In the genomic region with DNA sequence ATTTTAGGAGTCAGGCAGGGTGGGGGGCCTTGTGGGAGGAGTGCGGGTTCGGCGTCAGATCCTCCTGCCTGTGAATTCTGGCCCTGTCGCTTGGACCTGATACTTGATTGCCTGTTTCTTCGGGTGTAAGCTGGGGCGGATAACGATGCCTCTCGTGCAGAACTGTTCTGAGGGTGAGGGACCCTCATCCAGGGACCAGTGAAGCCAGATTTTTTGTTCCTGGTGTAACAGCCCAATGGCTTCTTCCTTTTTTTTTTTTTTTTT, we compare ENCODE assay signal across 9 cellular contexts. TPM values are rescaled to one million over a fixed set of nuclear protein-coding genes. Genes with fewer than 3 reads are reported as not detected.
DNase-seq lines count a peak whose midpoint lies in the region; ATAC-seq and TF ChIP-seq lines count a peak whose summit lies in the region.
"Had no signal": no experiment of that assay in that cellular context is flagged by ENCODE, and none has a peak within 500 bp of the region (broad histone marks: within the 10 kb centered on the region; RNA-seq: fewer than 3 reads in every experiment).

No MANE protein-coding gene starts in this region.

- CTCF ChIA-PET in activated CD4-positive, alpha-beta T cell treated with anti-CD3 and anti-CD28 coated beads for 36 hours (lab: Charles Lee), result interaction anchor here (1.7 kb wide), 1 partner anchor 11 kb away, joined by 5 read pairs; no protein-coding TSS in a partner anchor
- CTCF ChIA-PET in activated B cell treated with CpG ODN at 0.5 μM for 24 hours (lab: Charles Lee), result no interaction called here

- no peak for ATAC-seq in activated CD4-positive, alpha-beta T cell treated with anti-CD3 and anti-CD28 coated beads for 36 hours
- ATAC-seq in activated B cell treated with CpG ODN at 0.5 μM for 24 hours (ENCODE audit: low read depth), result no peak
- ATAC-seq in stimulated activated naive CD8-positive, alpha-beta T cell treated with anti-CD3 and anti-CD28 coated beads, Interleukin-15, amount 100 ng/mL, for 72 hours, result no peak
- no peak for ATAC-seq in GM18858 (IDR thresholded peaks at IDR 0.05; ENCODE audit: unreplicated experiment)

- no peak overlapping the region for H3K27ac Mint-ChIP-seq in activated CD4-positive, alpha-beta T cell treated with anti-CD3 and anti-CD28 coated beads for 36 hours
- H3K27ac Mint-ChIP-seq in activated B cell treated with CpG ODN at 0.5 μM for 24 hours, result no peak overlapping the region
- no peak overlapping the region for H3K27ac Mint-ChIP-seq in stimulated activated naive CD8-positive, alpha-beta T cell treated with anti-CD3 and anti-CD28 coated beads, Interleukin-15, amount 100 ng/mL, for 72 hours

- POLR2A ChIA-PET in activated CD4-positive, alpha-beta T cell treated with anti-CD3 and anti-CD28 coated beads for 36 hours (lab: Charles Lee), result interaction anchor here (0.7 kb wide), 1 partner anchor 253 kb away, joined by 3 read pairs; no protein-coding TSS in a partner anchor
- POLR2A ChIA-PET in activated B cell treated with CpG ODN at 0.5 μM for 24 hours (lab: Charles Lee), result no interaction called here

- peak overlapping the region; percentile 84 for H3K4me3 Mint-ChIP-seq in activated CD4-positive, alpha-beta T cell treated with anti-CD3 and anti-CD28 coated beads for 36 hours
- H3K4me3 Mint-ChIP-seq in activated B cell treated with CpG ODN at 0.5 μM for 24 hours, result peak overlapping the region; percentile 80
- H3K4me3 Mint-ChIP-seq in stimulated activated naive CD8-positive, alpha-beta T cell treated with anti-CD3 and anti-CD28 coated beads, Interleukin-15, amount 100 ng/mL, for 72 hours, result peak overlapping the region; percentile 85 to 97

- intact Hi-C loops in activated CD4-positive, alpha-beta T cell treated with anti-CD3 and anti-CD28 coated beads for 36 hours (cut with DNase I, micrococcal nuclease), result loop anchor here in 1 of 2 experiments (2.0 to 5.0 kb wide), 2 partner anchors 36 to 106 kb away; partner anchors contain the start of gene FN3KRP
- intact Hi-C loops in activated B cell treated with CpG ODN at 0.5 μM for 24 hours (cut with micrococcal nuclease), result loop anchor here (5.0 kb wide), 1 partner anchor 656 kb away; the partner anchor contains the start of gene FASN
- intact Hi-C loops in posterior vena cava (cut with DNase I), result no loop called here

- peak overlapping the region; percentile 84 for H3K4me3 ChIP-seq in iPS-11a (ENCODE audit: low read depth, low read length)

- no peak for DNase-seq in activated CD4-positive, alpha-beta T cell treated with anti-CD3 and anti-CD28 coated beads for 36 hours
- DNase-seq in activated CD4-positive, alpha-beta T cell treated with anti-CD3 and anti-CD28 coated beads for 4 hours, result no peak
- DNase-seq in activated B cell treated with CpG ODN at 0.5 μM for 24 hours (no peak), posterior vena cava (ENCODE audit: low spot score) (no peak), NCI-H1436 treated with DMSO at 0.1 percent for 48 hours (lab: John Stamatoyannopoulos, UW) (no peak)
- DNase-seq in stimulated activated naive CD8-positive, alpha-beta T cell treated with anti-CD3 and anti-CD28 coated beads, Interleukin-15, amount 100 ng/mL, for 72 hours, result no peak
- DNase-seq: NCI-H1930 had no signal

- H3K27me3 Mint-ChIP-seq in activated CD4-positive, alpha-beta T cell treated with anti-CD3 and anti-CD28 coated beads for 36 hours, result no peaks in the 10 kb centered on the region
- no peaks in the 10 kb centered on the region for H3K27me3 Mint-ChIP-seq in activated B cell treated with CpG ODN at 0.5 μM for 24 hours
- H3K27me3 Mint-ChIP-seq in stimulated activated naive CD8-positive, alpha-beta T cell treated with anti-CD3 and anti-CD28 coated beads, Interleukin-15, amount 100 ng/mL, for 72 hours, result no peaks in the 10 kb centered on the region

- TF ChIP-seq CTCF in activated B cell treated with CpG ODN at 0.5 μM for 24 hours (IDR thresholded peaks at IDR 0.05), result no peak

- H3K4me1 Mint-ChIP-seq in activated CD4-positive, alpha-beta T cell treated with anti-CD3 and anti-CD28 coated beads for 36 hours, result peaks cover 26% of the 10 kb centered on the region
- H3K4me1 Mint-ChIP-seq in activated B cell treated with CpG ODN at 0.5 μM for 24 hours, result peaks cover 22% of the 10 kb centered on the region
- H3K4me1 Mint-ChIP-seq in stimulated activated naive CD8-positive, alpha-beta T cell treated with anti-CD3 and anti-CD28 coated beads, Interleukin-15, amount 100 ng/mL, for 72 hours, result peaks cover 33% of the 10 kb centered on the region

- peaks cover 23% of the 10 kb centered on the region for H3K36me3 Mint-ChIP-seq in activated CD4-positive, alpha-beta T cell treated with anti-CD3 and anti-CD28 coated beads for 36 hours (ENCODE audit: low read depth)
- H3K36me3 Mint-ChIP-seq in activated B cell treated with CpG ODN at 0.5 μM for 24 hours (ENCODE audit: low read depth), result peaks cover 5% of the 10 kb centered on the region

- peaks cover 2% of the 10 kb centered on the region for H3K9me3 Mint-ChIP-seq in activated CD4-positive, alpha-beta T cell treated with anti-CD3 and anti-CD28 coated beads for 36 hours (ENCODE audit: low read depth)
- no peaks in the 10 kb centered on the region for H3K9me3 Mint-ChIP-seq in activated B cell treated with CpG ODN at 0.5 μM for 24 hours
- no peaks in the 10 kb centered on the region for H3K9me3 Mint-ChIP-seq in stimulated activated naive CD8-positive, alpha-beta T cell treated with anti-CD3 and anti-CD28 coated beads, Interleukin-15, amount 100 ng/mL, for 72 hours

RNA-seq across cellular contexts. Expression of gene TBCD, which starts 1.3 kb away (rescaled TPM):
- 10 to 100 TPM; 83.3 to 97.2 TPM for total RNA-seq in activated CD4-positive, alpha-beta T cell treated with anti-CD3 and anti-CD28 coated beads for 36 hours
- 49.9 and 50.9 TPM in 2 replicates for total RNA-seq in activated B cell treated with CpG ODN at 0.5 μM for 24 hours
- 10 to 100 TPM; 72.5 to 80.5 TPM for total RNA-seq in posterior vena cava

RNA-seq across cellular contexts. Expression of gene FN3K, which starts 17.7 kb away (rescaled TPM):
- total RNA-seq in activated CD4-positive, alpha-beta T cell treated with anti-CD3 and anti-CD28 coated beads for 36 hours, result 1 to 10 TPM; 2.1 TPM
- total RNA-seq in activated B cell treated with CpG ODN at 0.5 μM for 24 hours (0.44 and 0.98 TPM in 2 replicates), posterior vena cava (10 to 100 TPM in 1 of 2 donors, 1 to 10 TPM in 1; 9.6 to 13.2 TPM)

RNA-seq across cellular contexts. Expression of gene FN3KRP, which starts 36.6 kb away (rescaled TPM):
- total RNA-seq in activated CD4-positive, alpha-beta T cell treated with anti-CD3 and anti-CD28 coated beads for 36 hours, result 10 to 100 TPM; 28.3 to 36.3 TPM
- total RNA-seq in activated B cell treated with CpG ODN at 0.5 μM for 24 hours (26.7 and 28.5 TPM in 2 replicates), posterior vena cava (10 to 100 TPM; 18.5 to 19.5 TPM)

RNA-seq across cellular contexts. Expression of gene RAB40B, which starts 54.6 kb away (rescaled TPM):
- total RNA-seq in activated CD4-positive, alpha-beta T cell treated with anti-CD3 and anti-CD28 coated beads for 36 hours, result 1 to 10 TPM; 3.2 to 4.1 TPM
- 2.0 and 2.6 TPM in 2 replicates for total RNA-seq in activated B cell treated with CpG ODN at 0.5 μM for 24 hours
- 1 to 10 TPM; 4.2 to 6.3 TPM for total RNA-seq in posterior vena cava
